ENCODE assay signal across 1 cellular context in the genomic region with DNA sequence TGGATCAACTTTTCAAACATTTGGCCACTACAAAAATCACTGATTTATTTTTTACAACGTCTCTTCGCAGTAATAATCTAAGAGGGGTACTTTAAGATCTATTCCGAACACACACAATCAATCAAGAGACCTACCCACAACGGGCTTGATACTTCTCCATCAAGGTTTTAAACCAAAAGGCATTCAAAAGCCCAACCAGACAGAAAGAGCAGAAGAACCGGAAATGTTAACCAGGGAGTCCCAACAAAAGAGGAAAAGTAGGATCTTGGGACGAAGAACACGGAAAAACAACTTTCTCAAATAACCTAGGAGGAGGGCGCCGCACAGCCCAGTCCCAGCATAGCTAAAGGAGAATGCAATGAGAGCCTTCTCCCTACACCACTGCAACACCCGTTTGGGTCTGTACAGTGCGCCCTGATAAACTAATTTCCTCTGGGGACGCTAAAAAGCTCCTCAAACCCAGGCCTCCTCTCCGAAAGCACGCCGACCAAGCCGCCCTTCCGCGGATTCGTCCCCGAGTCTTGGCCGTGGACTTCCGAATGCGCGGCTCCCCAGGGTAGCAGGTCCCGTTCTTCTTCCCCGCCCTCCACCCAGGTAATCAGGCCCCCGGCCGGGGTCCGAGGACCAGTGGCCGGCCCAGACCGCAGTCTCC.
TF ChIP-seq lines count a peak whose summit lies in the region.

No MANE protein-coding gene starts in this region.

TF ChIP-seq in IMR-90, 13 proteins besides CTCF, POLR2A, EP300 and RAD21:
- TF ChIP-seq CHD1 (IDR thresholded peaks at IDR 0.05; ENCODE audit: low read depth, low read length) = no peak
- TF ChIP-seq NFE2L2 (IDR thresholded peaks at IDR 0.05; ENCODE audit: low read depth, low read length) = no peak
